Comparison of ENCODE assay signal across 11 cellular contexts in the genomic region with DNA sequence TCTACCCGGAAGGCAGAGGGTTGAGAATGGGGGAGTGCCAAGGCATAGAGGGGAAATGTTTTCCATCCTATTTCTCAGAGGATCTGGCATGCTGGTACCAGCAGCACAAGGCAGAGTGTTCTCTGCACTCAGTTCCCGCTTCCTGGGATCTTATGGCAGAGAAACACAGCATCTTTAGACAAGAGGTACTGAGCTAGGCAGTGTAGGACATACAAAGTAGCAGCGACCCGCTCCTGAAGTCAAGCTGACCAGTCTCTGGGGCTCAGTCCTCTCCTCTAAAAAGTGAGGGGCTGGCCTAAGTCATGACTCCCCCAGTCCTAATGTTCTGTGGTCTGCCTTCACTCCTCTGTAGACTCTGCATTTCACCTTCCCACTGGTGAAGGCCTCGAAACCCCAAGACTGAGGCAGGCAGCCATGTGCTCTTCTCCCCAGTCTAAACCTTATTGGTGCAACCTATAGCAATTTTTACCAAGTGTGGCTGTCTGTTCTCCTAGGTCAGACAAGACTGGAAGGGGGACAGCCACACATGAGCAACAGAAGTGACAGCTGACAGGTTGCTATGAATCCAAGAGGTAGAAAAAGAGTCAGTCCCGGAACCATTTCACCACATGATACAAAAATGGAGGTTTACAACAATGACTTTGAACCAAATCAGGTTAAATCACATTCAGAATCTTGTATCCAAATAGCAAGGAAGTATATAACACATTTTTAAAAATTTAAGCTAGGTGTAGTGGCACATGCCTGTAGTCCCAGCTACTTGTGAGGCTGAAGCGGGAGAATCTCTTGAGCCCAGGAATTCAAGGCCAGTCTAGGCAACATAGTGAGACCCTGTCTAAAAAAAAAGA. TPM values are rescaled to one million over a fixed set of nuclear protein-coding genes. Genes with fewer than 3 reads are reported as not detected.
A peak's percentile ranks its signal among the peaks of the same experiment; 100 is the strongest.
DNase-seq lines count a peak whose midpoint lies in the region; ATAC-seq lines count a peak whose summit lies in the region.
"Had no signal": no experiment of that assay in that cellular context is flagged by ENCODE, and none has a peak within 500 bp of the region (broad histone marks: within the 10 kb centered on the region; RNA-seq: fewer than 3 reads in every experiment).

No MANE protein-coding gene starts in this region.

- peaks cover 12 to 38% (median 30%) of the 10 kb centered on the region in 3 donors for H3K27me3 Mint-ChIP-seq in immature natural killer cell (ENCODE audit: low read depth in 3 of 3)

- H3K27ac Mint-ChIP-seq in immature natural killer cell = peak overlapping the region; percentile 94 to 99 (median 96)

- DNase-seq in activated effector memory CD4-positive, alpha-beta T cell treated with anti-CD3 and anti-CD28 coated beads, Interleukin-2, amount 50 U/mL, for 16 hours = peak; percentile 64
- DNase-seq in activated effector memory CD4-positive, alpha-beta T cell treated with Interleukin-2 at 50 U/mL for 16 hours = no peak
- DNase-seq in activated CD4-positive, alpha-beta T cell treated with anti-CD3 and anti-CD28 coated beads, Interleukin-2, amount 50 U/mL, for 48 hours = peak; percentile 52 to 53
- DNase-seq in immature natural killer cell (peak in 2 of 3 donors; percentile 47 to 50), substantia nigra (lab: John Stamatoyannopoulos, UW) (no peak), Kasumi-1 (lab: John Stamatoyannopoulos, UW) (no peak), NCI-H1048 (lab: John Stamatoyannopoulos, UW) (no peak)
- DNase-seq: effector CD4-positive, alpha-beta T cell; NCI-H1417 treated with DMSO at 0.1 percent for 48 hours; T-helper 9 cell had no signal

- no peaks in the 10 kb centered on the region for H3K9me3 Mint-ChIP-seq in immature natural killer cell

- H3K4me3 Mint-ChIP-seq in immature natural killer cell = peak overlapping the region; percentile 85 to 95 (median 93)

- peaks cover 6 to 20% (median 11%) of the 10 kb centered on the region in 3 donors for H3K36me3 Mint-ChIP-seq in immature natural killer cell

- peak overlapping the region; percentile 6 for H3K27ac ChIP-seq in substantia nigra (ENCODE audit: low read depth, low read length, poor library complexity, severe bottlenecking)

- peaks cover 94 to 96% of the 10 kb centered on the region in 2 donors for H3K4me1 Mint-ChIP-seq in immature natural killer cell

- no peak for ATAC-seq in HG03025 (IDR thresholded peaks at IDR 0.05; ENCODE audit: low FRiP score, unreplicated experiment)

RNA-seq across cellular contexts. Expression of a gene that starts 11.4 kb away (rescaled TPM):
- 10 to 100 TPM in 1 of 3 donors, 1 to 10 TPM in 2; 7.1 to 32.1 (median 8.4) TPM for polyA plus RNA-seq in immature natural killer cell

RNA-seq across cellular contexts. Expression of a gene that starts 12.0 kb away (rescaled TPM):
- 100 to 1,000 TPM; 133 to 170 (median 136) TPM for polyA plus RNA-seq in immature natural killer cell

RNA-seq across cellular contexts. Expression of a gene that starts 59.3 kb away (rescaled TPM):
- not detected for polyA plus RNA-seq in immature natural killer cell

Comparison
In these comparisons a context has a peak if more than half of its experiments do, and no peak if none do; other contexts are left out.
1. DNase-seq: peak in activated effector memory CD4-positive, alpha-beta T cell treated with anti-CD3 and anti-CD28 coated beads, Interleukin-2, amount 50 U/mL, for 16 hours (single experiment), activated CD4-positive, alpha-beta T cell treated with anti-CD3 and anti-CD28 coated beads, Interleukin-2, amount 50 U/mL, for 48 hours (2 of 2) and immature natural killer cell (2 of 3); none in activated effector memory CD4-positive, alpha-beta T cell treated with Interleukin-2 at 50 U/mL for 16 hours (single experiment), substantia nigra (0 of 49), Kasumi-1 (0 of 2) and NCI-H1048 (single experiment).